ENCODE assay signal across 22 cellular contexts in the genomic region with DNA sequence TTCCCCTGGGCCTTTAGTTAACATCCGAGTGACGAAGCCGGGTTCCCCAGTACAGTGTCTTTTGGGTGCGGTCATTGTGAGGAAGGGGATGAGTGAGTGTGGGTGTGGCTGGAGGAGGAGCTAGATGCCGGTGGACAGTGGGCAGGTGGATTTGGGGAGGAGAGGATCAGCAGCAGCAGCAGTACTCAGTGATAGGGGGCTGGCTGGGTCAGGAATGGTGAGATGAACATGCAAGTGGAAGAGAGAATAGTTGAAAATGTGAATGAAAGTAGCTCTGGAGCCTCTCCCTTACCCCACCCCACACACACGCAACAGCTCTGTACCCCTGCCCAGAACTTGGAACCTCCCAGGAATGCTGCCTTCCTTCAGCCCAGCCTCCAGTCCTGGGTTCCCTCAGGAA. TPM values are rescaled to one million over a fixed set of nuclear protein-coding genes. Genes with fewer than 3 reads are reported as not detected.
DNase-seq lines count a peak whose midpoint lies in the region; ATAC-seq and TF ChIP-seq lines count a peak whose summit lies in the region.
"Had no signal": no experiment of that assay in that cellular context is flagged by ENCODE, and none has a peak within 500 bp of the region (broad histone marks: within the 10 kb centered on the region; RNA-seq: fewer than 3 reads in every experiment).

No MANE protein-coding gene starts in this region.

- no peak for TF ChIP-seq RAD21 in HCT116 (IDR thresholded peaks at IDR 0.05; ENCODE audit: low read depth)

- H3K4me1 ChIP-seq in HCT116 (ENCODE audit: control insufficient read depth in 1 of 2, insufficient read depth in 2 of 2, low read length in 2 of 2) (peaks cover 5 to 9% of the 10 kb centered on the region in 2 experiments; a peak in 3 of 4 replicates), osteoblast (ENCODE audit: insufficient read depth, low read length) (no peaks in the 10 kb centered on the region), GM23248 (ENCODE audit: insufficient read depth) (peaks cover 5% of the 10 kb centered on the region; the same call in 1 of the 2 replicates)

- POLR2A ChIA-PET in activated CD8-positive, alpha-beta T cell treated with anti-CD3 and anti-CD28 coated beads for 36 hours (lab: Charles Lee): no interaction called here
- POLR2A ChIA-PET in activated CD8-positive, alpha-beta T cell treated with anti-CD3 and anti-CD28 coated beads, Interleukin-2, amount 10 ng/mL, durations not matched to agents 7 days and 5 days (lab: Charles Lee): no interaction called here
- POLR2A ChIA-PET in HCT116 (lab: Charles Lee): no interaction called here
- POLR2A ChIA-PET in CD4-positive, alpha-beta T cell (lab: Charles Lee): no interaction called here

- H2AFZ ChIP-seq in HCT116 (ENCODE audit: low read depth, low read length, poor library complexity, severe bottlenecking): no peak overlapping the region
- H2AFZ ChIP-seq in osteoblast (ENCODE audit: low read length): no peak overlapping the region
- no peak overlapping the region for H2AFZ ChIP-seq in GM23248

- BruUV-seq in HCT116 (replicated peaks; lab: Mats Ljungman, UMichigan): TSS peak; percentile 8

- 85 to 87% methylated on average over 5 to 6 of the region's 6 CpGs for WGBS in GM23248 (ENCODE audit: low coverage in 1 of 2, low lambda C conversion rate in 2 of 2, missing lambda C conversion rate in 2 of 2), 2 experiments

- in situ Hi-C loops in GM23248 (cut with MboI): loop anchor here (25.0 kb wide), 1 partner anchor 407 kb away; the partner anchor contains the start of gene PHF8

- H3K9me3 Mint-ChIP-seq in activated CD8-positive, alpha-beta T cell treated with anti-CD3 and anti-CD28 coated beads for 36 hours: no peaks in the 10 kb centered on the region
- H3K9me3 Mint-ChIP-seq in activated CD8-positive, alpha-beta T cell treated with anti-CD3 and anti-CD28 coated beads, Interleukin-2, amount 10 ng/mL, durations not matched to agents 7 days and 5 days (ENCODE audit: insufficient read depth): no peaks in the 10 kb centered on the region
- no peaks in the 10 kb centered on the region for H3K9me3 Mint-ChIP-seq in CD4-positive, alpha-beta T cell
- H3K9me3 Mint-ChIP-seq: IgD-negative memory B cell had no signal

- no peak overlapping the region for H3K27ac ChIP-seq in HCT116 (ENCODE audit: low read depth, low read length)
- no peak overlapping the region for H3K27ac ChIP-seq in osteoblast (ENCODE audit: low read depth, low read length)
- H3K27ac ChIP-seq in CD4-positive, alpha-beta T cell (ENCODE audit: low read depth, low read length): no peak overlapping the region
- H3K27ac ChIP-seq in GM23248: no peak overlapping the region
- H3K27ac ChIP-seq: 22Rv1 had no signal

- peaks cover 42% of the 10 kb centered on the region for H3K79me2 ChIP-seq in HCT116 (ENCODE audit: insufficient read depth, low read length)
- H3K79me2 ChIP-seq in osteoblast (ENCODE audit: insufficient read depth, low read length): peaks cover 28% of the 10 kb centered on the region
- peaks cover 33% of the 10 kb centered on the region for H3K79me2 ChIP-seq in GM23248 (ENCODE audit: insufficient read depth)

- H3F3A ChIP-seq in GM23248 (ENCODE audit: insufficient read depth): no peaks in the 10 kb centered on the region

- H3K36me3 ChIP-seq in HCT116 (ENCODE audit: control insufficient read depth in 1 of 2, insufficient read depth in 2 of 2, low read length in 2 of 2) (peaks cover 0 to 3% of the 10 kb centered on the region in 2 experiments; a peak in 2 of 4 replicates), osteoblast (ENCODE audit: insufficient read depth, low read length) (peaks cover 13% of the 10 kb centered on the region), GM23248 (ENCODE audit: low read depth) (no peaks in the 10 kb centered on the region)

- no peaks in the 10 kb centered on the region for H3K9me3 ChIP-seq in HCT116 (ENCODE audit: control insufficient read depth in 1 of 2, insufficient read depth in 1 of 2, low read depth in 1 of 2, low read length in 2 of 2)
- H3K9me3 ChIP-seq in osteoblast (ENCODE audit: low read depth, low read length): no peaks in the 10 kb centered on the region
- H3K9me3 ChIP-seq in CD4-positive, alpha-beta T cell (ENCODE audit: control insufficient read depth, low read length): no peaks in the 10 kb centered on the region
- H3K9me3 ChIP-seq in GM23248 (ENCODE audit: low read depth): no peaks in the 10 kb centered on the region

- DNase-seq in activated CD8-positive, alpha-beta T cell treated with anti-CD3 and anti-CD28 coated beads for 36 hours: no peak
- DNase-seq in activated CD8-positive, alpha-beta T cell treated with anti-CD3 and anti-CD28 coated beads, Interleukin-2, amount 10 ng/mL, durations not matched to agents 7 days and 5 days: no peak
- DNase-seq in HCT116 (ENCODE audit: low read depth, low spot score) (no peak), astrocyte of the hippocampus (ENCODE audit: low read depth, low spot score) (peak; percentile 6), osteoblast (ENCODE audit: insufficient read length, low spot score, missing footprints) (peak; percentile 43), DMS53 (lab: John Stamatoyannopoulos, UW) (no peak), GM23248 (no peak)
- no peak for DNase-seq in CD4-positive, alpha-beta T cell
- DNase-seq: EL, H9, Kasumi-1, MM.1S, NCI-H1092, NCI-H1436 treated with DMSO at 0.1 percent for 48 hours, NCI-H2029, NCI-H345, NCI-H526, Right ventricle myocardium superior, SW 1271 had no signal

- H3K36me3 Mint-ChIP-seq in activated CD8-positive, alpha-beta T cell treated with anti-CD3 and anti-CD28 coated beads for 36 hours (ENCODE audit: low read depth): peaks cover 22% of the 10 kb centered on the region
- H3K36me3 Mint-ChIP-seq in activated CD8-positive, alpha-beta T cell treated with anti-CD3 and anti-CD28 coated beads, Interleukin-2, amount 10 ng/mL, durations not matched to agents 7 days and 5 days (ENCODE audit: low read depth): peaks cover 20% of the 10 kb centered on the region
- peaks cover 53% of the 10 kb centered on the region for H3K36me3 Mint-ChIP-seq in CD4-positive, alpha-beta T cell (ENCODE audit: low read depth)
- H3K36me3 Mint-ChIP-seq: IgD-negative memory B cell had no signal

- RAD21 ChIA-PET in HCT116 (lab: Charles Lee; ENCODE audit: low non-redundant PET in 1 of 2, low total read pairs in 2 of 2, uncharacterized antibody in 2 of 2, unreplicated experiment in 2 of 2): no interaction called here

- H3K9ac ChIP-seq in HCT116 (ENCODE audit: low read length): no peak overlapping the region
- H3K9ac ChIP-seq in GM23248: no peak overlapping the region

- H3K4me1 Mint-ChIP-seq in activated CD8-positive, alpha-beta T cell treated with anti-CD3 and anti-CD28 coated beads for 36 hours (ENCODE audit: low read depth): peaks cover 24% of the 10 kb centered on the region
- H3K4me1 Mint-ChIP-seq in activated CD8-positive, alpha-beta T cell treated with anti-CD3 and anti-CD28 coated beads, Interleukin-2, amount 10 ng/mL, durations not matched to agents 7 days and 5 days (ENCODE audit: low read depth): peaks cover 21% of the 10 kb centered on the region
- H3K4me1 Mint-ChIP-seq in CD4-positive, alpha-beta T cell (ENCODE audit: low read depth): peaks cover 31% of the 10 kb centered on the region

- H3K9me2 ChIP-seq in HCT116 (ENCODE audit: insufficient read depth): no peaks in the 10 kb centered on the region
- H3K9me2 ChIP-seq in GM23248 (ENCODE audit: insufficient read depth): no peaks in the 10 kb centered on the region

- intact Hi-C loops in activated CD8-positive, alpha-beta T cell treated with anti-CD3 and anti-CD28 coated beads for 36 hours (cut with micrococcal nuclease): no loop called here
- intact Hi-C loops in HCT116 (cut with micrococcal nuclease): loop anchor here (10.0 kb wide), 1 partner anchor 260 kb away; the partner anchor contains the start of gene FAM120C
- intact Hi-C loops in CD4-positive, alpha-beta T cell (cut with DNase I, micrococcal nuclease): loop anchor here (5.0 to 10.0 kb wide), 5 partner anchors 193 to 720 kb away; partner anchors contain the start of genes MAGED2 (in 1 of the 2) and PFKFB1 (in 1 of the 2)

- no peak for TF ChIP-seq CTCF in activated CD8-positive, alpha-beta T cell treated with anti-CD3 and anti-CD28 coated beads for 36 hours (IDR thresholded peaks at IDR 0.05)
- TF ChIP-seq CTCF in HCT116 (IDR thresholded peaks at IDR 0.05 in 2 of 3, conservative IDR thresholded peaks at IDR 0.05 in 1 of 3; ENCODE audit: borderline replicate concordance in 1 of 3, insufficient read depth in 1 of 3, low read depth in 2 of 3, low read length in 2 of 3): no peak
- no peak for TF ChIP-seq CTCF in osteoblast (IDR thresholded peaks at IDR 0.05; ENCODE audit: extremely low read depth, low read depth, low read length)
- TF ChIP-seq CTCF in CD4-positive, alpha-beta T cell (IDR thresholded peaks at IDR 0.05): no peak

- no peak for TF ChIP-seq POLR2A in HCT116 (IDR thresholded peaks at IDR 0.05; ENCODE audit: borderline replicate concordance, extremely low read depth, insufficient read depth, insufficient read length)

- H3K4me3 Mint-ChIP-seq in activated CD8-positive, alpha-beta T cell treated with anti-CD3 and anti-CD28 coated beads for 36 hours: no peak overlapping the region
- H3K4me3 Mint-ChIP-seq in activated CD8-positive, alpha-beta T cell treated with anti-CD3 and anti-CD28 coated beads, Interleukin-2, amount 10 ng/mL, durations not matched to agents 7 days and 5 days: no peak overlapping the region
- no peak overlapping the region for H3K4me3 Mint-ChIP-seq in CD4-positive, alpha-beta T cell
- H3K4me3 Mint-ChIP-seq: CD14-positive monocyte, H9 had no signal

- H3K4me2 ChIP-seq in HCT116 (ENCODE audit: low read length) (no peak overlapping the region), osteoblast (ENCODE audit: insufficient read depth, low read length) (no peak overlapping the region), GM23248 (ENCODE audit: unreplicated experiment) (no peak overlapping the region)

- no peaks in the 10 kb centered on the region for H4K20me1 ChIP-seq in HCT116 (ENCODE audit: insufficient read depth)
- H4K20me1 ChIP-seq in osteoblast (ENCODE audit: insufficient read depth, low read length): peaks cover 3% of the 10 kb centered on the region
- H4K20me1 ChIP-seq in GM23248 (ENCODE audit: insufficient read depth): no peaks in the 10 kb centered on the region

- H3K27me3 ChIP-seq in HCT116 (ENCODE audit: insufficient read depth, low read length) (no peaks in the 10 kb centered on the region), osteoblast (ENCODE audit: insufficient read depth, low read length) (no peaks in the 10 kb centered on the region), GM23248 (replicated peaks; ENCODE audit: insufficient read depth) (no peaks in the 10 kb centered on the region)
- no peaks in the 10 kb centered on the region for H3K27me3 ChIP-seq in CD4-positive, alpha-beta T cell (ENCODE audit: control insufficient read depth, insufficient read depth, low read length)

- H3K4me3 ChIP-seq in HCT116 (replicated peaks in 1 of 2; ENCODE audit: low read depth in 1 of 2, low read length in 2 of 2) (no peak overlapping the region), osteoblast (ENCODE audit: insufficient read depth, low read length) (no peak overlapping the region), GM23248 (no peak overlapping the region)

- H3K27ac Mint-ChIP-seq in activated CD8-positive, alpha-beta T cell treated with anti-CD3 and anti-CD28 coated beads for 36 hours: peak overlapping the region; percentile 30
- no peak overlapping the region for H3K27ac Mint-ChIP-seq in activated CD8-positive, alpha-beta T cell treated with anti-CD3 and anti-CD28 coated beads, Interleukin-2, amount 10 ng/mL, durations not matched to agents 7 days and 5 days
- H3K27ac Mint-ChIP-seq in CD4-positive, alpha-beta T cell: no peak overlapping the region

- H3K27me3 Mint-ChIP-seq in activated CD8-positive, alpha-beta T cell treated with anti-CD3 and anti-CD28 coated beads for 36 hours: no peaks in the 10 kb centered on the region
- H3K27me3 Mint-ChIP-seq in activated CD8-positive, alpha-beta T cell treated with anti-CD3 and anti-CD28 coated beads, Interleukin-2, amount 10 ng/mL, durations not matched to agents 7 days and 5 days (ENCODE audit: low read depth): no peaks in the 10 kb centered on the region
- no peaks in the 10 kb centered on the region for H3K27me3 Mint-ChIP-seq in CD4-positive, alpha-beta T cell
- H3K27me3 Mint-ChIP-seq: IgD-negative memory B cell had no signal

- ATAC-seq in activated CD8-positive, alpha-beta T cell treated with anti-CD3 and anti-CD28 coated beads for 36 hours: no peak
- ATAC-seq in activated CD8-positive, alpha-beta T cell treated with anti-CD3 and anti-CD28 coated beads, Interleukin-2, amount 10 ng/mL, durations not matched to agents 7 days and 5 days: no peak
- ATAC-seq in HCT116: no peak
- ATAC-seq in CD4-positive, alpha-beta T cell (ENCODE audit: poor library complexity): no peak

- CTCF ChIA-PET in activated CD8-positive, alpha-beta T cell treated with anti-CD3 and anti-CD28 coated beads for 36 hours (lab: Charles Lee): no interaction called here
- CTCF ChIA-PET in activated CD8-positive, alpha-beta T cell treated with anti-CD3 and anti-CD28 coated beads, Interleukin-2, amount 10 ng/mL, durations not matched to agents 7 days and 5 days (lab: Charles Lee): no interaction called here
- CTCF ChIA-PET in HCT116 (lab: Charles Lee): no interaction called here
- CTCF ChIA-PET in CD4-positive, alpha-beta T cell (lab: Charles Lee): no interaction called here

RNA-seq across cellular contexts. Expression of gene TSR2, which starts 4.5 kb away (rescaled TPM):
- total RNA-seq in activated CD8-positive, alpha-beta T cell treated with anti-CD3 and anti-CD28 coated beads for 36 hours: 10 to 100 TPM; 31.2 to 32.5 TPM
- 10 to 100 TPM; 31.4 to 31.5 TPM for total RNA-seq in activated CD8-positive, alpha-beta T cell treated with anti-CD3 and anti-CD28 coated beads, Interleukin-2, amount 10 ng/mL, durations not matched to agents 7 days and 5 days
- total RNA-seq in HCT116 (2021; ENCODE audit: unreplicated experiment) (27.9 TPM), osteoblast (9.0 and 10.0 TPM in 2 replicates)
- polyA plus RNA-seq in HCT116 (2012): 24.6 and 25.0 TPM in 2 replicates
- 10 to 100 TPM; 36.3 to 36.5 TPM for total RNA-seq in CD4-positive, alpha-beta T cell
- 19.6 and 22.1 TPM in 2 replicates for total RNA-seq in GM23248 (2014; rRNA removed; shearing (Covaris generic))
- polyA plus RNA-seq in GM23248 (2016; fragmentation: Nextera tagmentation; extraction: Ambion mirVana): 42.4 TPM in 2 replicates

RNA-seq across cellular contexts. Expression of gene FGD1, which starts 51.3 kb away (rescaled TPM):
- under 1 TPM; 0.07 TPM for total RNA-seq in activated CD8-positive, alpha-beta T cell treated with anti-CD3 and anti-CD28 coated beads for 36 hours
- total RNA-seq in activated CD8-positive, alpha-beta T cell treated with anti-CD3 and anti-CD28 coated beads, Interleukin-2, amount 10 ng/mL, durations not matched to agents 7 days and 5 days: not detected
- total RNA-seq in HCT116 (2021; ENCODE audit: unreplicated experiment) (5.8 TPM), osteoblast (8.7 and 9.1 TPM in 2 replicates)
- 4.1 and 5.0 TPM in 2 replicates for polyA plus RNA-seq in HCT116 (2012)
- under 1 TPM in 1 of 2 experiments, not detected in 1; 0.06 TPM for total RNA-seq in CD4-positive, alpha-beta T cell
- total RNA-seq in GM23248 (2014; rRNA removed; shearing (Covaris generic)): 8.6 and 9.1 TPM in 2 replicates
- polyA plus RNA-seq in GM23248 (2016; fragmentation: Nextera tagmentation; extraction: Ambion mirVana): 5.4 and 6.0 TPM in 2 replicates

Comparison
In these comparisons a context has a peak if more than half of its experiments do, and no peak if none do; other contexts are left out.
1. DNase-seq: peak in astrocyte of the hippocampus (single experiment) and osteoblast (single experiment); none in activated CD8-positive, alpha-beta T cell treated with anti-CD3 and anti-CD28 coated beads for 36 hours (single experiment), activated CD8-positive, alpha-beta T cell treated with anti-CD3 and anti-CD28 coated beads, Interleukin-2, amount 10 ng/mL, durations not matched to agents 7 days and 5 days (single experiment), HCT116 (single experiment), DMS53 (single experiment), CD4-positive, alpha-beta T cell (0 of 10) and GM23248 (single experiment).